Comparison of ENCODE assay signal across 1 cellular context in the genomic region with DNA sequence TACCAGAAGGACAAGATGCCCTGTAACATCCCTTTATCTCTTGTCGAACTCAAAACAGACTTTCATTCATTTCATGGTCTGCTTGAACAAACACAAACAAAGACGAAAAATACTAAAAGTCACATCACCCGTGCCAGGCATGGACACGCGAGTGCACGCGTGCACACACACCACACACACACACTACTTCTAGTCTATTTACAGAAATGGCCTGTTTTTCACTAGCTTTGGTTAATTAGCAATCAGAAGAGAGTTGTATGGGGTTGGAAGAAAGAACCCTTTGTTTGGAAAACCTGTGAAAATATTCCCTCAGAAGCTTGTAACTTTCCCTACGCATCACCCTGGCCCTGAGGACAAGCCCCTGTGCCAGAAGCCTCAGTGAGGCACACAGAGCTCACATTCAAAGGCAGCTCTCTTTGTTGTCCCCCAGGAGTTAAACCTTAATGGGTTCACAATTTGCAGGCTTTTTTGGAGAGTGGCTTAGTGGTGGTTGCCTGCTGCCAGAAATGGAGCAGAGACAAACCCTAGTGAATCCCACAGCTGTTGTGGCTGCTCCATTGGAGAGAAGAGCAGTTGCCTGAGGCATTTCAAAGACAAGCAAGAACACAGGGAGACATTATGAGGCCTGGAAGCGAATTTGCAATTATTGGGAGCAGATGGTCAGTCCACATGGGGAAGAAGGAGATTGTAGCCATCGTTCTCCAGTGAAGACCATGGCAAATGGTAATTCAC.
TF ChIP-seq lines count a peak whose summit lies in the region.

No MANE protein-coding gene starts in this region.

TF ChIP-seq in GM23338, 12 proteins besides CTCF, POLR2A, EP300 and RAD21 (continued from another document):
- TF ChIP-seq, protein P1, sequence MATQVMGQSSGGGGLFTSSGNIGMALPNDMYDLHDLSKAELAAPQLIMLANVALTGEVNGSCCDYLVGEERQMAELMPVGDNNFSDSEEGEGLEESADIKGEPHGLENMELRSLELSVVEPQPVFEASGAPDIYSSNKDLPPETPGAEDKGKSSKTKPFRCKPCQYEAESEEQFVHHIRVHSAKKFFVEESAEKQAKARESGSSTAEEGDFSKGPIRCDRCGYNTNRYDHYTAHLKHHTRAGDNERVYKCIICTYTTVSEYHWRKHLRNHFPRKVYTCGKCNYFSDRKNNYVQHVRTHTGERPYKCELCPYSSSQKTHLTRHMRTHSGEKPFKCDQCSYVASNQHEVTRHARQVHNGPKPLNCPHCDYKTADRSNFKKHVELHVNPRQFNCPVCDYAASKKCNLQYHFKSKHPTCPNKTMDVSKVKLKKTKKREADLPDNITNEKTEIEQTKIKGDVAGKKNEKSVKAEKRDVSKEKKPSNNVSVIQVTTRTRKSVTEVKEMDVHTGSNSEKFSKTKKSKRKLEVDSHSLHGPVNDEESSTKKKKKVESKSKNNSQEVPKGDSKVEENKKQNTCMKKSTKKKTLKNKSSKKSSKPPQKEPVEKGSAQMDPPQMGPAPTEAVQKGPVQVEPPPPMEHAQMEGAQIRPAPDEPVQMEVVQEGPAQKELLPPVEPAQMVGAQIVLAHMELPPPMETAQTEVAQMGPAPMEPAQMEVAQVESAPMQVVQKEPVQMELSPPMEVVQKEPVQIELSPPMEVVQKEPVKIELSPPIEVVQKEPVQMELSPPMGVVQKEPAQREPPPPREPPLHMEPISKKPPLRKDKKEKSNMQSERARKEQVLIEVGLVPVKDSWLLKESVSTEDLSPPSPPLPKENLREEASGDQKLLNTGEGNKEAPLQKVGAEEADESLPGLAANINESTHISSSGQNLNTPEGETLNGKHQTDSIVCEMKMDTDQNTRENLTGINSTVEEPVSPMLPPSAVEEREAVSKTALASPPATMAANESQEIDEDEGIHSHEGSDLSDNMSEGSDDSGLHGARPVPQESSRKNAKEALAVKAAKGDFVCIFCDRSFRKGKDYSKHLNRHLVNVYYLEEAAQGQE (IDR thresholded peaks at IDR 0.05; ENCODE audit: unreplicated experiment), result no peak
- no peak for TF ChIP-seq JUNB (IDR thresholded peaks at IDR 0.05; ENCODE audit: unreplicated experiment)
- TF ChIP-seq, protein P2, sequence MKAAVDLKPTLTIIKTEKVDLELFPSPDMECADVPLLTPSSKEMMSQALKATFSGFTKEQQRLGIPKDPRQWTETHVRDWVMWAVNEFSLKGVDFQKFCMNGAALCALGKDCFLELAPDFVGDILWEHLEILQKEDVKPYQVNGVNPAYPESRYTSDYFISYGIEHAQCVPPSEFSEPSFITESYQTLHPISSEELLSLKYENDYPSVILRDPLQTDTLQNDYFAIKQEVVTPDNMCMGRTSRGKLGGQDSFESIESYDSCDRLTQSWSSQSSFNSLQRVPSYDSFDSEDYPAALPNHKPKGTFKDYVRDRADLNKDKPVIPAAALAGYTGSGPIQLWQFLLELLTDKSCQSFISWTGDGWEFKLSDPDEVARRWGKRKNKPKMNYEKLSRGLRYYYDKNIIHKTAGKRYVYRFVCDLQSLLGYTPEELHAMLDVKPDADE (IDR thresholded peaks at IDR 0.05), result no peak
TF ChIP-seq in GM23338: peak in this region for 0.
